Comparison of ENCODE assay signal across 8 cellular contexts in the genomic region with DNA sequence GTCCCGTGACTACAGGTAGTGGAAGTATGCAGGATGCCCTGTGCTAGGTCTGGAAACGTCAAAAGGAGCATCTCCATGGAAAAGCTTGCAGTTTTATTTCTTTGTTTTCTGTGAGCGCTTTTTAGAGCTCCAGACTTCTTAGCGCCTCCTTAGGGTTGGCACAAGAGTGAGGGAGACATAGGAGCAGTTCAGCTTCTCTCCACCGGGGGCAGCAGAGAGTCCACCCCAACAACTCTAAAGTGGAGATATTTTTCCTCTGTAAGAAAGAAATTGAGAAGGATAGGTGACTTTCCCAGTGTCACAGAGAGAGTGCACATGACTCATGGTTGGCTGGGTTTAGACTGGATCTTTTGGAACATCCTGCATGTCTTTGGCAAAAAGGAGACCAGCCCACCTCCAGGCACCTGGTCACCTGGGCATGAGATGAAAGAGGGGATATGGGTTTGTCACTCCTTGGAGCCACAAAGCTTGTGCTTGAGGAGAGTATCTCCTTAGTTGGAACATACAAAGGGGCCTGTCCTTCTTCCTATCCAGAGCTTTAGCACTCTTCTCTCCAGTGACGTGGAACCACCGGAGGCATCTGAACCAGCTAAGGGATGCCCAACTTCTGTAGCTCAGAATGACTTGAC.
DNase-seq lines count a peak whose midpoint lies in the region; ATAC-seq and TF ChIP-seq lines count a peak whose summit lies in the region.

No MANE protein-coding gene starts in this region.

- no peaks in the 10 kb centered on the region for H3K36me3 ChIP-seq in esophagus muscularis mucosa

- H3K27me3 ChIP-seq in esophagus muscularis mucosa, result no peaks in the 10 kb centered on the region

- intact Hi-C loops in esophagus muscularis mucosa (cut with DNase I), result no loop called here

- TF ChIP-seq POLR2A in esophagus muscularis mucosa (IDR thresholded peaks at IDR 0.05; ENCODE audit: low read depth), result no peak

- H3K9me3 ChIP-seq in esophagus muscularis mucosa, result no peaks in the 10 kb centered on the region

- TF ChIP-seq EP300 in esophagus muscularis mucosa (IDR thresholded peaks at IDR 0.05), result no peak

- H3K27ac ChIP-seq in 22Rv1 (no peak overlapping the region), esophagus muscularis mucosa (replicated peaks in 1 of 4) (no peak overlapping the region)

- peak; percentile 59 for DNase-seq in EL
- DNase-seq in RKO (ENCODE audit: low spot score), result peak; percentile 52
- DNase-seq in esophagus muscularis mucosa (ENCODE audit: extremely low spot score), result no peak
- DNase-seq in stimulated activated CD8-positive, alpha-beta memory T cell treated with anti-CD3 and anti-CD28 coated beads, Interleukin-2, amount 100 ng/mL, for 48 hours (ENCODE audit: low read depth in 2 of 2), result peak; percentile 8 to 13
- no peak for DNase-seq in activated effector memory CD4-positive, alpha-beta T cell treated with anti-CD3 and anti-CD28 coated beads, Interleukin-2, amount 50 U/mL, for 16 hours

- TF ChIP-seq CTCF in 22Rv1 (IDR thresholded peaks at IDR 0.05), result peak; percentile 98
- peak in 2 of 3 experiments; percentile 27 to 50 for TF ChIP-seq CTCF in esophagus muscularis mucosa (IDR thresholded peaks at IDR 0.05)

- no peaks in the 10 kb centered on the region for H3K4me1 ChIP-seq in esophagus muscularis mucosa

- ATAC-seq in HG02884 (IDR thresholded peaks at IDR 0.05; ENCODE audit: unreplicated experiment) (peak; percentile 85), HG02970 (IDR thresholded peaks at IDR 0.05; ENCODE audit: low FRiP score, unreplicated experiment) (no peak)

- 73% methylated on average over 7 of the region's 7 CpGs for whole genome bisulfite sequencing in esophagus muscularis mucosa

- no peak overlapping the region for H3K4me3 ChIP-seq in esophagus muscularis mucosa

Comparison
In these comparisons a context has a peak if more than half of its experiments do, and no peak if none do; other contexts are left out.
1. DNase-seq: peak in EL (single experiment), RKO (single experiment) and stimulated activated CD8-positive, alpha-beta memory T cell treated with anti-CD3 and anti-CD28 coated beads, Interleukin-2, amount 100 ng/mL, for 48 hours (2 of 2); none in esophagus muscularis mucosa (single experiment) and activated effector memory CD4-positive, alpha-beta T cell treated with anti-CD3 and anti-CD28 coated beads, Interleukin-2, amount 50 U/mL, for 16 hours (single experiment).